ENCODE assay signal across 8 cellular contexts in the genomic region with DNA sequence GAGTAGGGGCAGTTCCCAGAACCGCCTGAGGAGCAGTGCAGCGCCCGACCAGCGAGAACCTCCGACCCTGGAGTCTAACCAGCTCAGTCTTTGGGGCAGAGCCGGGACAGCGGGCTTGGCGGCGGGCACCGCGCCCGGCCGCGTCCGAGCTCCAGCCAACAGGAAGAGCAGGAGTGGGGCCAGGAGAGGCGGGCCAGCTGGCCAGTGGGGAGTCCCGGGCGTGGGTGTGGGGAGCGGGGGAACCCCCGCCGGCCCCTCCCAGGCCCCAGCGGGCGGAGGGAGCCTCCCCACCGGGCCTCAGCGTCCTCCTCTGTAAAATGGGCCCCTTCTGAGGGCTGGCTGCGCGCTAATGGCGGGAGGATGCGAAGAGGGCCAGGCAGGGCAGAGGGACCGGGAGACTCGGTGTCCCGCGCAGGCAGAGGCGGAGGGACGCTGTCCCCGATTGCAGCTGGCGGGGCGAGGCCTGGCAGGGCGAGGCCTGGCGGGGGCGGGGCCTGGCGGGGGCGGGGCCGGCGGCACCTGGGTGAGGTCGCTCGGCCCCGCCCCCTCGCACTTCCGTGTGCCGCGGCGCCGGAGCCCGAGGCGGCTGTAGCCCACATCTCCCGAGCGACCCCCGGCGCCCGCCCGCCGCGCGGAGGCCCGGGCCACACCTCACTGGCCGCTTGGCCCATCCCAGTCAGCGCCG. TPM values are rescaled to one million over a fixed set of nuclear protein-coding genes. Genes with fewer than 3 reads are reported as not detected.
A peak's percentile ranks its signal among the peaks of the same experiment; 100 is the strongest.
DNase-seq lines count a peak whose midpoint lies in the region; FAIRE-seq and TF ChIP-seq lines count a peak whose summit lies in the region.

Gene PRKCD (plus strand): TSS at position 550 of the 685 bp plus-strand sequence. CDS start 17,214 bp downstream, outside the sequence.

- H2AFZ ChIP-seq in osteoblast (ENCODE audit: low read length): peak within 1 kb of the TSS; percentile 84

- H3K4me3 ChIP-seq in osteoblast (ENCODE audit: insufficient read depth, low read length): peak within 1 kb of the TSS; percentile 88
- H3K4me3 ChIP-seq in testis: peak within 1 kb of the TSS; percentile 91 to 92

- TF ChIP-seq CTCF in GM20000 (IDR thresholded peaks at IDR 0.05; ENCODE audit: extremely low read depth, missing control alignments) (no peak), osteoblast (IDR thresholded peaks at IDR 0.05; ENCODE audit: extremely low read depth, low read depth, low read length) (peak; percentile 39), testis (IDR thresholded peaks at IDR 0.05) (peak; percentile 1 to 19 (median 18))

- WGBS in testis, 2 donors: 0 to 1% methylated on average over 19 to 47 of the region's 69 CpGs

- H4K20me1 ChIP-seq in osteoblast (ENCODE audit: insufficient read depth, low read length): peaks cover 5% of the 10 kb centered on the region

- no peaks in the 10 kb centered on the region for H3K36me3 Mint-ChIP-seq in activated naive CD4-positive, alpha-beta T cell treated with anti-CD3 and anti-CD28 coated beads, Interleukin-2, amount 10 ng/mL, durations not matched to agents 7 days and 5 days

- no peaks in the 10 kb centered on the region for H3K9me3 ChIP-seq in osteoblast (ENCODE audit: low read depth, low read length)
- no peaks in the 10 kb centered on the region for H3K9me3 ChIP-seq in testis

- H3K9me3 Mint-ChIP-seq in activated naive CD4-positive, alpha-beta T cell treated with anti-CD3 and anti-CD28 coated beads, Interleukin-2, amount 10 ng/mL, durations not matched to agents 7 days and 5 days: no peaks in the 10 kb centered on the region

- H3K27me3 Mint-ChIP-seq in activated naive CD4-positive, alpha-beta T cell treated with anti-CD3 and anti-CD28 coated beads, Interleukin-2, amount 10 ng/mL, durations not matched to agents 7 days and 5 days: peaks cover 48% of the 10 kb centered on the region

- CTCF ChIA-PET in activated naive CD4-positive, alpha-beta T cell treated with anti-CD3 and anti-CD28 coated beads, Interleukin-2, amount 10 ng/mL, durations not matched to agents 7 days and 5 days (lab: Charles Lee): interaction anchor here (0.7 to 1.8 kb wide), 5 partner anchors 11 to 36 kb away, joined by 3 to 9 read pairs (median 4); no protein-coding TSS in a partner anchor

- FAIRE-seq in HTR-8/SVneo (lab: Jason Lieb, UNC): peak; percentile 54

- H3K27ac ChIP-seq in osteoblast (ENCODE audit: low read depth, low read length) (peak within 1 kb of the TSS; percentile 17), testis (peak within 1 kb of the TSS; percentile 79 to 89)

- H3K36me3 ChIP-seq in osteoblast (ENCODE audit: insufficient read depth, low read length): no peaks in the 10 kb centered on the region
- no peaks in the 10 kb centered on the region for H3K36me3 ChIP-seq in testis (ENCODE audit: low read depth, missing control alignments)

- intact Hi-C loops in testis (cut with DNase I; ENCODE audit: low total_unique reads): no loop called here

- H3K4me1 ChIP-seq in osteoblast (ENCODE audit: insufficient read depth, low read length): peaks cover 21% of the 10 kb centered on the region
- peaks cover 23% of the 10 kb centered on the region for H3K4me1 ChIP-seq in testis

- peak within 1 kb of the TSS; percentile 80 for H3K4me3 Mint-ChIP-seq in activated naive CD4-positive, alpha-beta T cell treated with anti-CD3 and anti-CD28 coated beads, Interleukin-2, amount 10 ng/mL, durations not matched to agents 7 days and 5 days

- peaks cover 15% of the 10 kb centered on the region for H3K79me2 ChIP-seq in osteoblast (ENCODE audit: insufficient read depth, low read length)

- peaks cover 17% of the 10 kb centered on the region for H3K4me1 Mint-ChIP-seq in activated naive CD4-positive, alpha-beta T cell treated with anti-CD3 and anti-CD28 coated beads, Interleukin-2, amount 10 ng/mL, durations not matched to agents 7 days and 5 days

- DNase-seq in DMS 273 treated with DMSO at 0.1 percent for 48 hours (lab: John Stamatoyannopoulos, UW) (peak; percentile 35), GM20000 (ENCODE audit: low spot score) (peak; percentile 98), HTR-8/SVneo (ENCODE audit: insufficient read length, low spot score) (peak; percentile 87), SK-N-DZ (ENCODE audit: low spot score) (peak; percentile 32), glomerular endothelial cell (ENCODE audit: extremely low read depth, low read depth, low spot score) (no peak), osteoblast (ENCODE audit: insufficient read length, low spot score, missing footprints) (peak; percentile 100), testis (peak; percentile 87)
- DNase-seq in activated naive CD4-positive, alpha-beta T cell treated with anti-CD3 and anti-CD28 coated beads, Interleukin-2, amount 10 ng/mL, durations not matched to agents 7 days and 5 days: peak; percentile 86

- peak within 1 kb of the TSS; percentile 84 for H3K4me2 ChIP-seq in osteoblast (ENCODE audit: insufficient read depth, low read length)

- H3K27ac Mint-ChIP-seq in activated naive CD4-positive, alpha-beta T cell treated with anti-CD3 and anti-CD28 coated beads, Interleukin-2, amount 10 ng/mL, durations not matched to agents 7 days and 5 days: peak within 1 kb of the TSS; percentile 73

- H3K27me3 ChIP-seq in osteoblast (ENCODE audit: insufficient read depth, low read length): no peaks in the 10 kb centered on the region
- no peaks in the 10 kb centered on the region for H3K27me3 ChIP-seq in testis

- no peak for TF ChIP-seq POLR2A in testis (IDR thresholded peaks at IDR 0.05)

RNA-seq across cellular contexts. Expression of gene PRKCD, which starts in this region (rescaled TPM):
- polyA plus RNA-seq in SK-N-DZ (2014; cell fraction: cytosol; rRNA removed): 0.83 and 1.1 TPM in 2 replicates
- 1.4 and 14.4 TPM in 2 replicates for polyA plus RNA-seq in SK-N-DZ (2014; cell fraction: nucleus; rRNA removed)
- total RNA-seq in glomerular endothelial cell: 9.8 and 12.1 TPM in 2 replicates
- 1.8 and 2.2 TPM in 2 replicates for total RNA-seq in osteoblast
- 10 to 100 TPM; 36.3 to 44.5 TPM for total RNA-seq in testis
- 42.3 TPM for polyA plus RNA-seq in testis (ENCODE audit: insufficient read depth, low read depth, low replicate concordance)
